ENCODE assay signal across 18 cellular contexts in the genomic region with DNA sequence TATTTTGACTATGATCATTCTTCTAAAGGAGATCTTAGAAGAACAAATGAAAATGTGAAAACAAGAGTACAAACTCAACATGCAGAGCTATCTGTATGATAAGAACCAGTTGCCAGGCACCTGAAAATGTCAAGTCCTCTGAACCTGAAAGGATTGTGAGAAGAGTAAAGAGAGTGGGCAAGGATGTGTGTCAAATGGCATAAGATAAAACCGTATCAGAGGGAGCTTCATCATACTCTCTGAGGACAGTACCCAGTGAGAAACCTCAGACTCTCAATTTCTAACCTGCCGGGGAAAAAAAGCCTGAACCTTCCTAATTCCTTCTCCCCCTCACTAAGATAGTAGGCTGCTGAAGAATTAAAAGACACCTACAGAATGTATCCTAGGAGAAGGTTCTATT. TPM values are rescaled to one million over a fixed set of nuclear protein-coding genes. Genes with fewer than 3 reads are reported as not detected.
DNase-seq lines count a peak whose midpoint lies in the region; ATAC-seq and TF ChIP-seq lines count a peak whose summit lies in the region.
"Had no signal": no experiment of that assay in that cellular context is flagged by ENCODE, and none has a peak within 500 bp of the region (broad histone marks: within the 10 kb centered on the region; RNA-seq: fewer than 3 reads in every experiment).

No MANE protein-coding gene starts in this region.

- H3K4me3 ChIP-seq in CD8-positive, alpha-beta memory T cell (ENCODE audit: low read length): no peak overlapping the region
- H3K4me3 ChIP-seq in uterus: no peak overlapping the region
- H3K4me3 ChIP-seq: BLaER1, heart left ventricle, SJSA1 had no signal

- DNase-seq in activated T-cell treated with anti-CD3 and anti-CD28 coated beads, Interleukin-2, amount 50 U/mL, for 24 hours: no peak
- no peak for DNase-seq in activated T-cell treated with anti-CD3 and anti-CD28 coated beads for 4 hours
- DNase-seq in CD8-positive, alpha-beta memory T cell: no peak
- no peak for DNase-seq in activated naive CD8-positive, alpha-beta T cell treated with anti-CD3 and anti-CD28 coated beads, Interleukin-2, amount 10 ng/mL, durations not matched to agents 7 days and 5 days
- no peak for DNase-seq in neural crest cell (ENCODE audit: low read depth, low spot score)
- DNase-seq in uterus: no peak
- DNase-seq in NCI-H1436 (lab: John Stamatoyannopoulos, UW): no peak
- DNase-seq: activated CD4-positive, CD25-positive, alpha-beta regulatory T cell; HCEC 1CT; heart left ventricle; NCI-H1105; NCI-H2081 treated with DMSO at 0.1 percent for 48 hours; occipital lobe; stimulated activated CD4-positive, alpha-beta T cell treated with anti-CD3 and anti-CD28 coated beads, Interleukin-12 subunit alpha, Interleukin-12 subunit beta, amount 100 ng/mL, for 4 hours had no signal

- H3K27me3 Mint-ChIP-seq in activated T-cell treated with anti-CD3 and anti-CD28 coated beads, Interleukin-2, amount 50 U/mL, for 24 hours: no peaks in the 10 kb centered on the region
- no peaks in the 10 kb centered on the region for H3K27me3 Mint-ChIP-seq in CD8-positive, alpha-beta memory T cell
- H3K27me3 Mint-ChIP-seq in activated naive CD8-positive, alpha-beta T cell treated with anti-CD3 and anti-CD28 coated beads, Interleukin-2, amount 10 ng/mL, durations not matched to agents 7 days and 5 days: no peaks in the 10 kb centered on the region
- H3K27me3 Mint-ChIP-seq in neural crest cell (ENCODE audit: low read depth): no peaks in the 10 kb centered on the region

- H3K9me3 ChIP-seq in CD8-positive, alpha-beta memory T cell (ENCODE audit: low read length): no peaks in the 10 kb centered on the region
- H3K9me3 ChIP-seq in uterus: no peaks in the 10 kb centered on the region
- H3K9me3 ChIP-seq: BLaER1, heart left ventricle, SJSA1 had no signal

- peaks cover 38% of the 10 kb centered on the region for H3K4me1 ChIP-seq in CD8-positive, alpha-beta memory T cell (ENCODE audit: insufficient read depth, low read length)
- no peaks in the 10 kb centered on the region for H3K4me1 ChIP-seq in uterus

- no peaks in the 10 kb centered on the region for H3K27me3 ChIP-seq in CD8-positive, alpha-beta memory T cell (ENCODE audit: insufficient read depth, low read length, poor library complexity, severe bottlenecking)
- H3K27me3 ChIP-seq in uterus: no peaks in the 10 kb centered on the region
- H3K27me3 ChIP-seq: BLaER1, heart left ventricle, SJSA1 had no signal

- POLR2A ChIA-PET in CD8-positive, alpha-beta memory T cell (lab: Charles Lee): no interaction called here
- POLR2A ChIA-PET in activated naive CD8-positive, alpha-beta T cell treated with anti-CD3 and anti-CD28 coated beads, Interleukin-2, amount 10 ng/mL, durations not matched to agents 7 days and 5 days (lab: Charles Lee): no interaction called here

- peak overlapping the region; percentile 61 for H3K27ac Mint-ChIP-seq in activated T-cell treated with anti-CD3 and anti-CD28 coated beads, Interleukin-2, amount 50 U/mL, for 24 hours
- peak overlapping the region in 7 of 8 donors; percentile 13 to 74 (median 55) for H3K27ac Mint-ChIP-seq in CD8-positive, alpha-beta memory T cell
- peak overlapping the region; percentile 59 for H3K27ac Mint-ChIP-seq in activated naive CD8-positive, alpha-beta T cell treated with anti-CD3 and anti-CD28 coated beads, Interleukin-2, amount 10 ng/mL, durations not matched to agents 7 days and 5 days
- no peak overlapping the region for H3K27ac Mint-ChIP-seq in neural crest cell (ENCODE audit: unreplicated experiment)

- peaks cover 89% of the 10 kb centered on the region for H3K36me3 Mint-ChIP-seq in activated T-cell treated with anti-CD3 and anti-CD28 coated beads, Interleukin-2, amount 50 U/mL, for 24 hours (ENCODE audit: low read depth)
- peaks cover 0 to 57% (median 4%) of the 10 kb centered on the region in 3 donors for H3K36me3 Mint-ChIP-seq in CD8-positive, alpha-beta memory T cell
- H3K36me3 Mint-ChIP-seq in activated naive CD8-positive, alpha-beta T cell treated with anti-CD3 and anti-CD28 coated beads, Interleukin-2, amount 10 ng/mL, durations not matched to agents 7 days and 5 days: peaks cover 12% of the 10 kb centered on the region
- peaks cover 9% of the 10 kb centered on the region for H3K36me3 Mint-ChIP-seq in neural crest cell (ENCODE audit: low read depth)

- TF ChIP-seq CTCF in neural crest cell (conservative IDR thresholded peaks at IDR 0.05) (no peak), uterus (IDR thresholded peaks at IDR 0.05) (no peak)

- H3K4me1 Mint-ChIP-seq in activated T-cell treated with anti-CD3 and anti-CD28 coated beads, Interleukin-2, amount 50 U/mL, for 24 hours (ENCODE audit: low read depth): peaks cover 76% of the 10 kb centered on the region
- peaks cover 68 to 87% (median 81%) of the 10 kb centered on the region in 3 donors for H3K4me1 Mint-ChIP-seq in CD8-positive, alpha-beta memory T cell
- H3K4me1 Mint-ChIP-seq in activated naive CD8-positive, alpha-beta T cell treated with anti-CD3 and anti-CD28 coated beads, Interleukin-2, amount 10 ng/mL, durations not matched to agents 7 days and 5 days: peaks cover 38% of the 10 kb centered on the region
- peaks cover 24% of the 10 kb centered on the region for H3K4me1 Mint-ChIP-seq in neural crest cell

- H3K27ac ChIP-seq in CD8-positive, alpha-beta memory T cell (ENCODE audit: low read depth, low read length): no peak overlapping the region
- H3K27ac ChIP-seq in uterus: no peak overlapping the region
- H3K27ac ChIP-seq: BLaER1, SJSA1 had no signal

- peaks cover 4% of the 10 kb centered on the region for H3K36me3 ChIP-seq in CD8-positive, alpha-beta memory T cell (ENCODE audit: insufficient read depth, low read length)
- no peaks in the 10 kb centered on the region for H3K36me3 ChIP-seq in uterus

- H3K4me3 Mint-ChIP-seq in activated T-cell treated with anti-CD3 and anti-CD28 coated beads, Interleukin-2, amount 50 U/mL, for 24 hours: no peak overlapping the region
- H3K4me3 Mint-ChIP-seq in CD8-positive, alpha-beta memory T cell: peak overlapping the region in 1 of 7 donors; percentile 44
- H3K4me3 Mint-ChIP-seq in activated naive CD8-positive, alpha-beta T cell treated with anti-CD3 and anti-CD28 coated beads, Interleukin-2, amount 10 ng/mL, durations not matched to agents 7 days and 5 days: no peak overlapping the region
- peak overlapping the region; percentile 58 for H3K4me3 Mint-ChIP-seq in neural crest cell

- no peaks in the 10 kb centered on the region for H3K9me3 Mint-ChIP-seq in activated T-cell treated with anti-CD3 and anti-CD28 coated beads, Interleukin-2, amount 50 U/mL, for 24 hours
- no peaks in the 10 kb centered on the region for H3K9me3 Mint-ChIP-seq in CD8-positive, alpha-beta memory T cell
- no peaks in the 10 kb centered on the region for H3K9me3 Mint-ChIP-seq in activated naive CD8-positive, alpha-beta T cell treated with anti-CD3 and anti-CD28 coated beads, Interleukin-2, amount 10 ng/mL, durations not matched to agents 7 days and 5 days
- no peaks in the 10 kb centered on the region for H3K9me3 Mint-ChIP-seq in neural crest cell
- H3K9me3 Mint-ChIP-seq: activated naive CD4-positive, alpha-beta T cell treated with anti-CD3 and anti-CD28 coated beads, Interleukin-2, amount 50 U/mL, for 72 hours had no signal

- ATAC-seq in activated naive CD8-positive, alpha-beta T cell treated with anti-CD3 and anti-CD28 coated beads, Interleukin-2, amount 10 ng/mL, durations not matched to agents 7 days and 5 days (ENCODE audit: low read depth): peak; percentile 31
- ATAC-seq in HG02678 (IDR thresholded peaks at IDR 0.05; ENCODE audit: unreplicated experiment): no peak

- TF ChIP-seq POLR2A in uterus (IDR thresholded peaks at IDR 0.05): no peak

- CTCF ChIA-PET in CD8-positive, alpha-beta memory T cell (lab: Charles Lee): interaction anchor here (1.5 kb wide), 1 partner anchor 33 kb away, joined by 3 read pairs; no protein-coding TSS in a partner anchor

- intact Hi-C loops in uterus (cut with DNase I; ENCODE audit: low total_unique reads): no loop called here

RNA-seq across cellular contexts. Expression of a gene that starts 6.8 kb away (rescaled TPM):
- total RNA-seq in CD8-positive, alpha-beta memory T cell: 100 to 1,000 TPM; 239 to 246 TPM
- polyA plus RNA-seq in CD8-positive, alpha-beta memory T cell: 29.4 TPM
- total RNA-seq in activated naive CD8-positive, alpha-beta T cell treated with anti-CD3 and anti-CD28 coated beads, Interleukin-2, amount 10 ng/mL, durations not matched to agents 7 days and 5 days: 10 to 100 TPM; 65.2 to 68.1 TPM
- total RNA-seq in neural crest cell (101 and 107 TPM in 2 replicates), uterus (100 to 1,000 TPM in 2 of 4 donors, 10 to 100 TPM in 2; 40.9 to 129 (median 87.8) TPM)

RNA-seq across cellular contexts. Expression of a gene that starts 39.0 kb away (rescaled TPM):
- total RNA-seq in CD8-positive, alpha-beta memory T cell: 100 to 1,000 TPM; 468 to 498 TPM
- 171 TPM for polyA plus RNA-seq in CD8-positive, alpha-beta memory T cell
- 100 to 1,000 TPM; 168 to 183 TPM for total RNA-seq in activated naive CD8-positive, alpha-beta T cell treated with anti-CD3 and anti-CD28 coated beads, Interleukin-2, amount 10 ng/mL, durations not matched to agents 7 days and 5 days
- total RNA-seq in neural crest cell: 247 and 250 TPM in 2 replicates
- total RNA-seq in uterus: 100 to 1,000 TPM; 128 to 254 (median 154) TPM
